In the genomic region with DNA sequence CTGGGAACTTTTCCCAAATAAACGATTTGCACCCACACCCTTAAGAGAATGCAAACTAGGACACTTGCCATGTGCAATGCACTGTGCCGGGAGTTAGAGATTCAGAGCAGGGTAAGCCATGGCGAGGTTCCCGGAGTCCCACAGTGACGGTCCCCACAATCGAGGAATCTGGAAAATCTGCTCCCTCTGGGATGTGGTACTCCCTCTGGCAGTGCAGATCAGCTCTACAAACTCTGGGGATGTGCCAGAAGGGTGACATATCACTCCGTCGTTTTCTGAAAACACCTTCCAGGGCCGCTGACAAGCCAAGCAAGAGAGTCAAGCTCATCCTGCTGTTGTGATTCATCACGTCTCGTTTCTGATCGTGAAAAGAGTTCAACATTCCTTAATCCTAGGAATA, we compare ENCODE assay signal across 21 cellular contexts.
DNase-seq lines count a peak whose midpoint lies in the region; ATAC-seq and TF ChIP-seq lines count a peak whose summit lies in the region.
"Had no signal": no experiment of that assay in that cellular context is flagged by ENCODE, and none has a peak within 500 bp of the region (broad histone marks: within the 10 kb centered on the region; RNA-seq: fewer than 3 reads in every experiment).

No MANE protein-coding gene starts in this region.

- H3K4me1 Mint-ChIP-seq in glutamatergic neuron (ENCODE audit: low read depth, unreplicated experiment), result peaks cover 1% of the 10 kb centered on the region
- H3K4me1 Mint-ChIP-seq: CD8-positive, alpha-beta memory T cell had no signal

- no peaks in the 10 kb centered on the region for H3K36me3 Mint-ChIP-seq in glutamatergic neuron (ENCODE audit: unreplicated experiment)
- H3K36me3 Mint-ChIP-seq: CD8-positive, alpha-beta memory T cell had no signal

- H3K27ac Mint-ChIP-seq in glutamatergic neuron (ENCODE audit: unreplicated experiment), result no peak overlapping the region
- H3K27ac Mint-ChIP-seq: CD14-positive monocyte; CD4-positive, alpha-beta T cell; CD8-positive, alpha-beta memory T cell; HFFc6 had no signal

- DNase-seq in astrocyte of the hippocampus (ENCODE audit: low read depth, low spot score), result peak; percentile 3
- peak; percentile 41 for DNase-seq in islet precursor cell
- DNase-seq in occipital lobe (lab: John Stamatoyannopoulos, UW), result peak; percentile 3
- no peak for DNase-seq in MV-4-11 (lab: John Stamatoyannopoulos, UW)
- DNase-seq in glutamatergic neuron, result no peak
- DNase-seq: 8988T; ACHN; AML-193; BE2C; CD4-positive, alpha-beta T cell; CD8-positive, alpha-beta memory T cell; DMS 273 treated with DMSO at 0.1 percent for 48 hours; DMS79; EL; GDM1; GOT3; HFFc6 had no signal

- no peaks in the 10 kb centered on the region for H3K9me3 Mint-ChIP-seq in glutamatergic neuron (ENCODE audit: unreplicated experiment)
- H3K9me3 Mint-ChIP-seq: CD4-positive, alpha-beta T cell; CD8-positive, alpha-beta memory T cell; HFFc6 had no signal

- no peaks in the 10 kb centered on the region for H3K27me3 Mint-ChIP-seq in glutamatergic neuron (ENCODE audit: unreplicated experiment)
- H3K27me3 Mint-ChIP-seq: CD4-positive, alpha-beta T cell had no signal

- no peak overlapping the region for H3K4me3 Mint-ChIP-seq in glutamatergic neuron (ENCODE audit: unreplicated experiment)
- H3K4me3 Mint-ChIP-seq: CD14-positive monocyte; CD4-positive, alpha-beta T cell; CD8-positive, alpha-beta memory T cell; HFFc6 had no signal

- ATAC-seq in HG02870 (IDR thresholded peaks at IDR 0.05; ENCODE audit: unreplicated experiment), result no peak
- ATAC-seq: A549, GM12878 had no signal

- no peak for TF ChIP-seq CTCF in glutamatergic neuron (IDR thresholded peaks at IDR 0.05; ENCODE audit: partially characterized antibody, unreplicated experiment)

Comparison
In these comparisons a context has a peak if more than half of its experiments do, and no peak if none do; other contexts are left out.
1. DNase-seq: peak in astrocyte of the hippocampus (single experiment), islet precursor cell (single experiment) and occipital lobe (single experiment); none in MV-4-11 (single experiment) and glutamatergic neuron (single experiment).